ENCODE assay signal across 19 cellular contexts in the genomic region with DNA sequence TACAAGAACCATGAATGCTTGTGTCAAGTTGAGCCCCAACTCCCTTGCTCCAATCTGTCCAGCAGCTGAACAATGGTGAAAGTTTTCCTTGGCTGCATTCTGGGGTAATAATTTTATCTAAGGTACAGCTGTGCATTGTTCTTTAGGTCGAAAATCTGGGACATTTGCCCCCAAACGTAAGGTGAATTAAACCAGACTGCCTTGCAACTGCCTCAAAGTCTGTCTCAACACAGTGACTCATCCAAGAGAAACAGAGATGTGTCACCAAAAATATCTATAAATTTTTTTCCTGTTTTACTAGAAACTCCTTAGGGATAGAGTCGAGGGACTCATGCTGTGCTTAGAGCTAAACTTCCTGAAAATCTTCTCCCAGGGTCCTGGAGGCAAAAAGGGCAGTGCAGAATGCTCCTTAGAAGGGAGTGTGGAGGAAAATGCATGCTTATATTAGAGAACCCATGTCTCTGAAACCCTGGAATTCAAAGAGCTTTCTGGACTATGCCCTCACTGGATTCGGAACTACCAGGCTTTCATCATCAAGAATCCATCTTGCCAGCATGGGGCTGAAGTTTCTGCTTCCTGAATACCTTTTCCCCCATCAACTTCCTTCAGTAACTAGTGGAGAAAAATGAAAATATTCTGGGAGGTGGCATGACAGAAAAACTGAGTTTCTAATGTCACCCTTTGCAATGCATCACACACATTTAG.
A peak's percentile ranks its signal among the peaks of the same experiment; 100 is the strongest.
DNase-seq lines count a peak whose midpoint lies in the region; ATAC-seq and TF ChIP-seq lines count a peak whose summit lies in the region.
"Had no signal": no experiment of that assay in that cellular context is flagged by ENCODE, and none has a peak within 500 bp of the region (broad histone marks: within the 10 kb centered on the region; RNA-seq: fewer than 3 reads in every experiment).

No MANE protein-coding gene starts in this region.

- no peak for TF ChIP-seq CTCF in PC-3 (conservative IDR thresholded peaks at IDR 0.05; ENCODE audit: low read depth, low read length)
- TF ChIP-seq CTCF in chondrocyte (IDR thresholded peaks at IDR 0.05), result no peak
- no peak for TF ChIP-seq CTCF in osteoblast (IDR thresholded peaks at IDR 0.05; ENCODE audit: extremely low read depth, low read depth, low read length)

- peak overlapping the region; percentile 7; the same call in 1 of the 2 replicates for H2AFZ ChIP-seq in PC-3 (ENCODE audit: low read length)
- no peak overlapping the region for H2AFZ ChIP-seq in osteoblast (ENCODE audit: low read length)
- no peak overlapping the region for H2AFZ ChIP-seq in neuronal stem cell (ENCODE audit: low read length)

- no peaks in the 10 kb centered on the region for H3K9me3 ChIP-seq in PC-3 (ENCODE audit: low read length)
- H3K9me3 ChIP-seq in osteoblast (ENCODE audit: low read depth, low read length), result no peaks in the 10 kb centered on the region
- no peaks in the 10 kb centered on the region for H3K9me3 ChIP-seq in neuronal stem cell (replicated peaks in 1 of 2; ENCODE audit: control insufficient read depth in 2 of 2, insufficient read depth in 1 of 2, low read depth in 1 of 2, low read length in 2 of 2)
- H3K9me3 ChIP-seq: BLaER1, body of pancreas, heart right ventricle, suprapubic skin had no signal

- H3K18ac ChIP-seq in neuronal stem cell (ENCODE audit: low read length), result no peak overlapping the region

- H3K27me3 Mint-ChIP-seq in chondrocyte (ENCODE audit: low read depth), result no peaks in the 10 kb centered on the region

- H3K9me3 Mint-ChIP-seq in chondrocyte (ENCODE audit: low read depth), result no peaks in the 10 kb centered on the region

- H3K4me3 Mint-ChIP-seq in chondrocyte (ENCODE audit: unreplicated experiment), result no peak overlapping the region

- H3K27me3 ChIP-seq in PC-3 (ENCODE audit: low read length) (no peaks in the 10 kb centered on the region), osteoblast (ENCODE audit: insufficient read depth, low read length) (no peaks in the 10 kb centered on the region), neuronal stem cell (ENCODE audit: control insufficient read depth in 3 of 3, insufficient read depth in 3 of 3, low read depth in 1 of 3, low read length in 3 of 3) (no peaks in the 10 kb centered on the region)
- H3K27me3 ChIP-seq: BLaER1, body of pancreas, heart right ventricle, suprapubic skin had no signal

- H3K4me1 ChIP-seq in PC-3 (ENCODE audit: insufficient read depth, low read length) (peaks cover 40% of the 10 kb centered on the region), osteoblast (ENCODE audit: insufficient read depth, low read length) (peaks cover 56% of the 10 kb centered on the region), neuronal stem cell (ENCODE audit: control insufficient read depth in 2 of 2, insufficient read depth in 1 of 2, low read depth in 1 of 2, low read length in 2 of 2) (peaks cover 3 to 9% of the 10 kb centered on the region in 2 donors)
- H3K4me1 ChIP-seq: body of pancreas, suprapubic skin had no signal

- H2BK12ac ChIP-seq in neuronal stem cell (ENCODE audit: low read length), result no peak overlapping the region

- CTCF ChIA-PET in PC-3 (lab: Charles Lee), result no interaction called here

- H3K4ac ChIP-seq in neuronal stem cell (ENCODE audit: low read length), result no peak overlapping the region

- H3K79me2 ChIP-seq in PC-3 (ENCODE audit: low read length) (no peaks in the 10 kb centered on the region), osteoblast (ENCODE audit: insufficient read depth, low read length) (no peaks in the 10 kb centered on the region)

- H2BK5ac ChIP-seq in neuronal stem cell (ENCODE audit: low read length), result no peak overlapping the region

- no peak overlapping the region for H4K8ac ChIP-seq in neuronal stem cell (ENCODE audit: low read depth, low read length)

- no TSS peak for BruUV-seq in PC-3 (replicated peaks; lab: Mats Ljungman, UMichigan)

- H3F3A ChIP-seq in PC-3 (ENCODE audit: low read length, unreplicated experiment), result no peaks in the 10 kb centered on the region

- H2AK5ac ChIP-seq in neuronal stem cell (ENCODE audit: low read depth, low read length), result no peak overlapping the region

- H3K14ac ChIP-seq in neuronal stem cell (ENCODE audit: low read length), result no peak overlapping the region

- peak overlapping the region; percentile 95 for H3K27ac Mint-ChIP-seq in chondrocyte (ENCODE audit: unreplicated experiment)

- ATAC-seq in PC-3 (peak; percentile 93), HG03439 (IDR thresholded peaks at IDR 0.05; ENCODE audit: unreplicated experiment) (no peak)
- ATAC-seq: body of pancreas, heart right ventricle had no signal

- DNase-seq in EH (ENCODE audit: low read depth) (peak; percentile 84), PC-3 (peak; percentile 83), chondrocyte (ENCODE audit: low spot score) (no peak), osteoblast (ENCODE audit: insufficient read length, low spot score, missing footprints) (peak; percentile 65), KG1 (lab: John Stamatoyannopoulos, UW) (no peak), neuronal stem cell (ENCODE audit: low spot score) (no peak), superior temporal gyrus (ENCODE audit: extremely low spot score) (no peak)
- DNase-seq: activated gamma-delta T cell treated with Interleukin-2 at 50 U/mL for 16 hours; body of pancreas; DND-41; heart right ventricle; NCI-H1105; NCI-H345; posterior cingulate gyrus; stimulated activated CD4-positive, alpha-beta T cell treated with anti-CD3 and anti-CD28 coated beads, Interleukin-15, amount 100 ng/mL, for 24 hours; SW 1271 had no signal

- H3K79me1 ChIP-seq in neuronal stem cell (ENCODE audit: low read depth, low read length), result no peaks in the 10 kb centered on the region

- WGBS in neuronal stem cell (ENCODE audit: extremely low coverage in 2 of 2, insufficient read length in 2 of 2, insufficient replicate concordance in 1 of 2), 2 donors, result no CpG with 5 or more reads among the region's 4 CpGs

- POLR2A ChIA-PET in PC-3 (lab: Charles Lee; ENCODE audit: unreplicated experiment), result no interaction called here

- no peaks in the 10 kb centered on the region for H4K20me1 ChIP-seq in PC-3 (ENCODE audit: low read length)
- H4K20me1 ChIP-seq in osteoblast (ENCODE audit: insufficient read depth, low read length), result no peaks in the 10 kb centered on the region
- H4K20me1 ChIP-seq: BLaER1 had no signal

- peak overlapping the region; percentile 36 for H3K9ac ChIP-seq in PC-3 (ENCODE audit: low read length)
- H3K9ac ChIP-seq in neuronal stem cell (ENCODE audit: low read depth, low read length, poor library complexity), result no peak overlapping the region
- H3K9ac ChIP-seq: BLaER1 had no signal

- peaks cover 90% of the 10 kb centered on the region for H3K4me1 Mint-ChIP-seq in chondrocyte (ENCODE audit: low read depth)

- H2BK120ac ChIP-seq in neuronal stem cell (ENCODE audit: low read depth, low read length), result no peak overlapping the region

- H3K4me2 ChIP-seq in PC-3 (ENCODE audit: low read length) (peak overlapping the region; percentile 52), osteoblast (ENCODE audit: insufficient read depth, low read length) (peak overlapping the region; percentile 43), neuronal stem cell (ENCODE audit: insufficient read depth, low read length, poor library complexity, severe bottlenecking) (no peak overlapping the region)
- H3K4me2 ChIP-seq: BLaER1 had no signal

- H3K9me2 ChIP-seq in PC-3 (replicated peaks; ENCODE audit: low read length), result no peaks in the 10 kb centered on the region

- no peaks in the 10 kb centered on the region for H3K36me3 Mint-ChIP-seq in chondrocyte (ENCODE audit: low read depth)

- H3K23ac ChIP-seq in neuronal stem cell (ENCODE audit: low read depth, low read length, poor library complexity), result no peak overlapping the region

- no peaks in the 10 kb centered on the region for H3K36me3 ChIP-seq in PC-3 (ENCODE audit: low read depth, low read length)
- no peaks in the 10 kb centered on the region for H3K36me3 ChIP-seq in osteoblast (ENCODE audit: insufficient read depth, low read length)
- no peaks in the 10 kb centered on the region for H3K36me3 ChIP-seq in neuronal stem cell (replicated peaks in 1 of 2; ENCODE audit: control insufficient read depth in 2 of 2, insufficient read depth in 2 of 2, low read length in 2 of 2)
- H3K36me3 ChIP-seq: BLaER1, heart right ventricle, suprapubic skin had no signal

- H4K91ac ChIP-seq in neuronal stem cell (ENCODE audit: low read depth, low read length, poor library complexity), result no peak overlapping the region

- H2BK15ac ChIP-seq in neuronal stem cell (ENCODE audit: low read length), result no peak overlapping the region

- intact Hi-C loops in PC-3 (cut with micrococcal nuclease), result no loop called here

- peak overlapping the region; percentile 83 for H3K27ac ChIP-seq in PC-3 (ENCODE audit: low read length)
- peak overlapping the region; percentile 54 for H3K27ac ChIP-seq in osteoblast (ENCODE audit: low read depth, low read length)
- H3K27ac ChIP-seq in neuronal stem cell (replicated peaks; ENCODE audit: low read length), result no peak overlapping the region
- H3K27ac ChIP-seq: BLaER1, body of pancreas, heart right ventricle, suprapubic skin had no signal

- no peak overlapping the region for H3K4me3 ChIP-seq in PC-3 (ENCODE audit: low read length)
- no peak overlapping the region for H3K4me3 ChIP-seq in osteoblast (ENCODE audit: insufficient read depth, low read length)
- no peak overlapping the region for H3K4me3 ChIP-seq in neuronal stem cell (ENCODE audit: low read length in 2 of 2)
- H3K4me3 ChIP-seq: BLaER1, body of pancreas, heart right ventricle, suprapubic skin had no signal

Comparison
In these comparisons a context has a peak if more than half of its experiments do, and no peak if none do; other contexts are left out.
1. DNase-seq: peak in EH (single experiment), PC-3 (single experiment) and osteoblast (single experiment); none in chondrocyte (single experiment), KG1 (single experiment), neuronal stem cell (single experiment) and superior temporal gyrus (single experiment).